In genomic region chr2:110773470-110773921, GRCh38 we compare ENCODE assay signal across 16 cellular contexts. TPM values are rescaled to one million over a fixed set of nuclear protein-coding genes. Genes with fewer than 3 reads are reported as not detected.
A peak's percentile ranks its signal among the peaks of the same experiment; 100 is the strongest.
DNase-seq lines count a peak whose midpoint lies in the region; ATAC-seq and TF ChIP-seq lines count a peak whose summit lies in the region.
"Had no signal": no experiment of that assay in that cellular context is flagged by ENCODE, and none has a peak within 500 bp of the region (broad histone marks: within the 10 kb centered on the region; RNA-seq: fewer than 3 reads in every experiment).

No MANE protein-coding gene starts in this region.

- peak; percentile 76 for ATAC-seq in body of pancreas
- ATAC-seq in heart right ventricle = peak; percentile 86 to 96 (median 88)
- peak; percentile 86 for ATAC-seq in aorta (ENCODE audit: low FRiP score)
- ATAC-seq in HG03097 (IDR thresholded peaks at IDR 0.05; ENCODE audit: low FRiP score, unreplicated experiment) = no peak
- ATAC-seq: stimulated activated naive CD8-positive, alpha-beta T cell treated with anti-CD3 and anti-CD28 coated beads, Interleukin-15, amount 100 ng/mL, for 72 hours had no signal

- peak overlapping the region in 2 of 3 experiments; percentile 54 to 62 for H3K27ac Mint-ChIP-seq in nephron
- H3K27ac Mint-ChIP-seq: activated naive CD4-positive, alpha-beta T cell treated with anti-CD3 and anti-CD28 coated beads, Interleukin-2, amount 50 U/mL, for 24 hours; stimulated activated naive CD8-positive, alpha-beta T cell treated with anti-CD3 and anti-CD28 coated beads, Interleukin-15, amount 100 ng/mL, for 72 hours had no signal

- H3K9me3 Mint-ChIP-seq in nephron = no peaks in the 10 kb centered on the region
- H3K9me3 Mint-ChIP-seq: activated naive CD4-positive, alpha-beta T cell treated with anti-CD3 and anti-CD28 coated beads, Interleukin-2, amount 50 U/mL, for 24 hours; stimulated activated naive CD8-positive, alpha-beta T cell treated with anti-CD3 and anti-CD28 coated beads, Interleukin-15, amount 100 ng/mL, for 72 hours had no signal

- 6 to 16% methylated on average over 6 of the region's 6 CpGs for WGBS in body of pancreas, 2 donors
- 14 to 27% methylated on average over 6 of the region's 6 CpGs for WGBS in heart right ventricle, 2 donors
- 0 to 6% methylated on average over 6 of the region's 6 CpGs for WGBS in aorta, 2 donors
- 20 to 59% methylated on average over 6 of the region's 6 CpGs for WGBS in testis, 2 donors

- peaks cover 12% of the 10 kb centered on the region for H3K4me1 ChIP-seq in body of pancreas
- peaks cover 0 to 40% (median 26%) of the 10 kb centered on the region in 9 donors for H3K4me1 ChIP-seq in heart right ventricle
- no peaks in the 10 kb centered on the region for H3K4me1 ChIP-seq in aorta (ENCODE audit: control insufficient read depth in 1 of 2, insufficient read depth in 2 of 2, low read length in 2 of 2)
- no peaks in the 10 kb centered on the region for H3K4me1 ChIP-seq in testis
- H3K4me1 ChIP-seq: BLaER1 treated with 17β-estradiol and CSF1 and Interleukin-3, amounts not matched to agents 10 nM and 100 nM had no signal

- no peaks in the 10 kb centered on the region for H3K9me3 ChIP-seq in body of pancreas
- no peaks in the 10 kb centered on the region for H3K9me3 ChIP-seq in heart right ventricle
- no peaks in the 10 kb centered on the region for H3K9me3 ChIP-seq in aorta (ENCODE audit: control insufficient read depth, low read length)
- no peaks in the 10 kb centered on the region for H3K9me3 ChIP-seq in testis
- H3K9me3 ChIP-seq: BLaER1 treated with 17β-estradiol and CSF1 and Interleukin-3, amounts not matched to agents 10 nM and 100 nM had no signal

- H3K36me3 Mint-ChIP-seq in nephron (ENCODE audit: low read depth) = no peaks in the 10 kb centered on the region
- H3K36me3 Mint-ChIP-seq: activated naive CD4-positive, alpha-beta T cell treated with anti-CD3 and anti-CD28 coated beads, Interleukin-2, amount 50 U/mL, for 24 hours had no signal

- H3K4me1 Mint-ChIP-seq in nephron = peaks cover 40% of the 10 kb centered on the region
- H3K4me1 Mint-ChIP-seq: activated naive CD4-positive, alpha-beta T cell treated with anti-CD3 and anti-CD28 coated beads, Interleukin-2, amount 50 U/mL, for 24 hours; stimulated activated naive CD8-positive, alpha-beta T cell treated with anti-CD3 and anti-CD28 coated beads, Interleukin-15, amount 100 ng/mL, for 72 hours had no signal

- TF ChIP-seq POLR2A in body of pancreas (IDR thresholded peaks at IDR 0.05) (no peak), testis (IDR thresholded peaks at IDR 0.05) (no peak)

- peak overlapping the region in 2 of 3 experiments; percentile 4 to 20 for H3K4me3 Mint-ChIP-seq in nephron
- H3K4me3 Mint-ChIP-seq: activated naive CD4-positive, alpha-beta T cell treated with anti-CD3 and anti-CD28 coated beads, Interleukin-2, amount 50 U/mL, for 24 hours; stimulated activated naive CD8-positive, alpha-beta T cell treated with anti-CD3 and anti-CD28 coated beads, Interleukin-15, amount 100 ng/mL, for 72 hours had no signal

- H3K27ac ChIP-seq in body of pancreas (peak overlapping the region in 1 of 4 donors; percentile 3), heart right ventricle (peak overlapping the region in 4 of 10 donors; percentile 8 to 41 (median 17)), aorta (ENCODE audit: low read depth in 1 of 2, low read length in 2 of 2) (no peak overlapping the region), testis (no peak overlapping the region)
- H3K27ac ChIP-seq: BLaER1 treated with 17β-estradiol and CSF1 and Interleukin-3, amounts not matched to agents 10 nM and 100 nM had no signal

- H3K27me3 Mint-ChIP-seq in nephron (ENCODE audit: low read depth) = peaks cover 34% of the 10 kb centered on the region

- peak; percentile 65 to 80 (median 74) for DNase-seq in body of pancreas
- peak; percentile 80 to 81 for DNase-seq in heart right ventricle
- DNase-seq in aorta = peak; percentile 83 to 84
- DNase-seq in ureter (ENCODE audit: low spot score) = no peak
- DNase-seq in testis = no peak
- DNase-seq: activated CD4-positive, CD25-positive, alpha-beta regulatory T cell treated with anti-CD3 and anti-CD28 coated beads, Interleukin-2, amount 50 U/mL, for 72 hours; foreskin fibroblast; KBM-7; NCI-H1105 treated with DMSO at 0.1 percent for 48 hours; stimulated activated naive CD8-positive, alpha-beta T cell treated with anti-CD3 and anti-CD28 coated beads, Interleukin-15, amount 100 ng/mL, for 72 hours had no signal

- no peaks in the 10 kb centered on the region for H3K27me3 ChIP-seq in body of pancreas
- H3K27me3 ChIP-seq in heart right ventricle = peaks cover 0 to 2% (median 0%) of the 10 kb centered on the region in 7 donors
- H3K27me3 ChIP-seq in aorta (ENCODE audit: control insufficient read depth in 1 of 2, insufficient read depth in 2 of 2, low read length in 1 of 2) = no peaks in the 10 kb centered on the region
- no peaks in the 10 kb centered on the region for H3K27me3 ChIP-seq in testis
- H3K27me3 ChIP-seq: BLaER1 treated with 17β-estradiol and CSF1 and Interleukin-3, amounts not matched to agents 10 nM and 100 nM had no signal

- TF ChIP-seq CTCF in body of pancreas (IDR thresholded peaks at IDR 0.05) (no peak), heart right ventricle (IDR thresholded peaks at IDR 0.05) (no peak), nephron (IDR thresholded peaks at IDR 0.05; ENCODE audit: unreplicated experiment in 3 of 3) (no peak), testis (IDR thresholded peaks at IDR 0.05) (no peak)

- no peak overlapping the region for H3K4me3 ChIP-seq in body of pancreas
- H3K4me3 ChIP-seq in heart right ventricle = no peak overlapping the region
- no peak overlapping the region for H3K4me3 ChIP-seq in aorta (ENCODE audit: low read length in 2 of 2)
- no peak overlapping the region for H3K4me3 ChIP-seq in testis
- H3K4me3 ChIP-seq: BLaER1 treated with 17β-estradiol and CSF1 and Interleukin-3, amounts not matched to agents 10 nM and 100 nM had no signal

- intact Hi-C loops in body of pancreas (cut with DNase I) (no loop called here), heart right ventricle (cut with DNase I) (no loop called here), aorta (cut with DNase I) (no loop called here), testis (cut with DNase I; ENCODE audit: low total_unique reads) (no loop called here)

- H3K36me3 ChIP-seq in body of pancreas (replicated peaks in 1 of 2; ENCODE audit: insufficient read depth in 1 of 2, low read depth in 2 of 2) (no peaks in the 10 kb centered on the region), heart right ventricle (no peaks in the 10 kb centered on the region), aorta (ENCODE audit: control insufficient read depth in 1 of 2, insufficient read depth in 2 of 2, low read length in 1 of 2) (no peaks in the 10 kb centered on the region), testis (ENCODE audit: low read depth, missing control alignments) (no peaks in the 10 kb centered on the region)
- H3K36me3 ChIP-seq: BLaER1 treated with 17β-estradiol and CSF1 and Interleukin-3, amounts not matched to agents 10 nM and 100 nM had no signal

RNA-seq across cellular contexts. Expression of gene ACOXL, which starts 41.1 kb away (rescaled TPM):
- total RNA-seq in body of pancreas = under 1 TPM in 1 of 2 donors, not detected in 1; 0.52 TPM
- not detected for total RNA-seq in heart right ventricle
- not detected for polyA plus RNA-seq in heart right ventricle
- total RNA-seq in aorta = not detected
- polyA plus RNA-seq in aorta = under 1 TPM in 1 of 2 donors, not detected in 1; 0.13 TPM
- 52.7 TPM for total RNA-seq in ureter
- 1 to 10 TPM; 5.3 to 7.9 TPM for total RNA-seq in testis
- 4.9 TPM for polyA plus RNA-seq in testis (ENCODE audit: insufficient read depth, low read depth, low replicate concordance)
- total RNA-seq: bronchial epithelial cell, NCI-H460 had no signal

Comparison
In these comparisons a context has a peak if more than half of its experiments do, and no peak if none do; other contexts are left out.
1. DNase-seq: peak in body of pancreas (4 of 4), heart right ventricle (2 of 2) and aorta (2 of 2); none in ureter (single experiment) and testis (single experiment).
2. RNA of gene ACOXL, which starts 41.1 kb away (total RNA-seq): 52.7 TPM in ureter (single experiment) and 5.3 to 7.9 TPM in testis; 0.52 TPM in body of pancreas, not detected in heart right ventricle and not detected in aorta; every median in the first group is over 4 times any median in the second.